8 cellular contexts compared by ENCODE assay signal in genomic region chr5:160008877-160009590, GRCh38.
DNase-seq lines count a peak whose midpoint lies in the region; ATAC-seq and TF ChIP-seq lines count a peak whose summit lies in the region.

A gene with protein sequence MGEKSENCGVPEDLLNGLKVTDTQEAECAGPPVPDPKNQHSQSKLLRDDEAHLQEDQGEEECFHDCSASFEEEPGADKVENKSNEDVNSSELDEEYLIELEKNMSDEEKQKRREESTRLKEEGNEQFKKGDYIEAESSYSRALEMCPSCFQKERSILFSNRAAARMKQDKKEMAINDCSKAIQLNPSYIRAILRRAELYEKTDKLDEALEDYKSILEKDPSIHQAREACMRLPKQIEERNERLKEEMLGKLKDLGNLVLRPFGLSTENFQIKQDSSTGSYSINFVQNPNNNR (plus strand): TSS chr5:160009139. CDS start chr5:160010529, 1,390 bp downstream.

- peak within 1 kb of the TSS; percentile 61 for H3K4me3 ChIP-seq in AG09309 (ENCODE audit: control insufficient read depth, low read depth, low read length)

- TF ChIP-seq CTCF in AG09309 (IDR thresholded peaks at IDR 0.05; ENCODE audit: control insufficient read depth, insufficient read depth, low read depth, low read length, missing control alignments) = no peak

- ATAC-seq in GM19023 (IDR thresholded peaks at IDR 0.05; ENCODE audit: unreplicated experiment) = peak; percentile 100
- ATAC-seq in HG03280 (IDR thresholded peaks at IDR 0.05; ENCODE audit: unreplicated experiment) = peak; percentile 99

- DNase-seq in AG09309 (ENCODE audit: low read depth) (peak; percentile 93), NCI-H345 treated with DMSO at 0.1 percent for 48 hours (lab: John Stamatoyannopoulos, UW; ENCODE audit: unreplicated experiment) (peak; percentile 98), cerebellar cortex (ENCODE audit: low spot score) (peak; percentile 100), iris pigment epithelial cell (ENCODE audit: low read depth) (peak; percentile 100)
- peak; percentile 56 to 84 (median 81) for DNase-seq in activated CD4-positive, CD25-positive, alpha-beta regulatory T cell (lab: John Stamatoyannopoulos, UW)
- peak; percentile 88 to 89 for DNase-seq in stimulated activated CD4-positive, alpha-beta T cell treated with anti-CD3 and anti-CD28 coated beads, Interleukin-12 subunit alpha, Interleukin-12 subunit beta, amount 100 ng/mL, for 24 hours (ENCODE audit: low read depth in 2 of 2)

Comparison
In these comparisons a context has a peak if more than half of its experiments do, and no peak if none do; other contexts are left out.
1. Peak in every context shown above with its lines: DNase-seq, ATAC-seq and H3K4me3 ChIP-seq.